24 cellular contexts compared by ENCODE assay signal in genomic region chr6:34334796-34335416, GRCh38. TPM values are rescaled to one million over a fixed set of nuclear protein-coding genes. Genes with fewer than 3 reads are reported as not detected.
DNase-seq lines count a peak whose midpoint lies in the region; TF ChIP-seq lines count a peak whose summit lies in the region.
"Had no signal": no experiment of that assay in that cellular context is flagged by ENCODE, and none has a peak within 500 bp of the region (broad histone marks: within the 10 kb centered on the region; RNA-seq: fewer than 3 reads in every experiment).

No MANE protein-coding gene starts in this region.

- H3K4me3 Mint-ChIP-seq in dendritic cell treated with granulocyte-macrophage colony-stimulating factor and Interleukin-4, amounts not matched to agents 40 ng/mL and 50 ng/mL, for 4 days = no peak overlapping the region
- no peak overlapping the region for H3K4me3 Mint-ChIP-seq in osteocyte (ENCODE audit: unreplicated experiment)
- H3K4me3 Mint-ChIP-seq: activated naive CD8-positive, alpha-beta T cell treated with anti-CD3 and anti-CD28 coated beads, Interleukin-2, amount 50 U/mL, for 24 hours; natural killer cell had no signal

- no peaks in the 10 kb centered on the region for H3K27me3 Mint-ChIP-seq in dendritic cell treated with granulocyte-macrophage colony-stimulating factor and Interleukin-4, amounts not matched to agents 40 ng/mL and 50 ng/mL, for 4 days
- H3K27me3 Mint-ChIP-seq in osteocyte (ENCODE audit: unreplicated experiment) = no peaks in the 10 kb centered on the region
- H3K27me3 Mint-ChIP-seq: activated naive CD8-positive, alpha-beta T cell treated with anti-CD3 and anti-CD28 coated beads, Interleukin-2, amount 50 U/mL, for 24 hours had no signal

- peak overlapping the region; percentile 80 for H3K27ac ChIP-seq in left ventricle myocardium inferior (replicated peaks)
- H3K27ac ChIP-seq in right atrium auricular region = peak overlapping the region in 1 of 2 donors; percentile 68
- H3K27ac ChIP-seq in vagina = no peak overlapping the region
- H3K27ac ChIP-seq: A549, foreskin keratinocyte, stomach had no signal

- H3K4me1 ChIP-seq in left ventricle myocardium inferior (peaks cover 76% of the 10 kb centered on the region), right atrium auricular region (peaks cover 0 to 57% of the 10 kb centered on the region in 2 donors), vagina (peaks cover 33% of the 10 kb centered on the region)

- TF ChIP-seq CTCF in left ventricle myocardium inferior (IDR thresholded peaks at IDR 0.05; ENCODE audit: borderline replicate concordance) (no peak), right atrium auricular region (IDR thresholded peaks at IDR 0.05) (no peak), osteocyte (IDR thresholded peaks at IDR 0.05) (no peak), vagina (IDR thresholded peaks at IDR 0.05) (no peak)

- no peaks in the 10 kb centered on the region for H3K9me3 ChIP-seq in left ventricle myocardium inferior (replicated peaks)
- H3K9me3 ChIP-seq in right atrium auricular region = no peaks in the 10 kb centered on the region
- no peaks in the 10 kb centered on the region for H3K9me3 ChIP-seq in vagina
- H3K9me3 ChIP-seq: A549, stomach had no signal

- intact Hi-C loops in left ventricle myocardium inferior (cut with micrococcal nuclease) (no loop called here), vagina (cut with DNase I) (no loop called here)
- intact Hi-C loops in dendritic cell treated with granulocyte-macrophage colony-stimulating factor and Interleukin-4, amounts not matched to agents 40 ng/mL and 50 ng/mL, for 4 days (cut with micrococcal nuclease) = loop anchor here (5.0 kb wide), 1 partner anchor 37 kb away; no protein-coding TSS in a partner anchor

- H3K27me3 ChIP-seq in left ventricle myocardium inferior (ENCODE audit: low read depth) = no peaks in the 10 kb centered on the region
- no peaks in the 10 kb centered on the region for H3K27me3 ChIP-seq in right atrium auricular region
- no peaks in the 10 kb centered on the region for H3K27me3 ChIP-seq in vagina
- H3K27me3 ChIP-seq: dorsolateral prefrontal cortex, foreskin keratinocyte, stomach had no signal

- peaks cover 42% of the 10 kb centered on the region for H3K36me3 Mint-ChIP-seq in dendritic cell treated with granulocyte-macrophage colony-stimulating factor and Interleukin-4, amounts not matched to agents 40 ng/mL and 50 ng/mL, for 4 days (ENCODE audit: low read depth)
- H3K36me3 Mint-ChIP-seq in osteocyte (ENCODE audit: unreplicated experiment) = peaks cover 13% of the 10 kb centered on the region
- H3K36me3 Mint-ChIP-seq: natural killer cell had no signal

- H3K27ac Mint-ChIP-seq in dendritic cell treated with granulocyte-macrophage colony-stimulating factor and Interleukin-4, amounts not matched to agents 40 ng/mL and 50 ng/mL, for 4 days = peak overlapping the region; percentile 46
- H3K27ac Mint-ChIP-seq in osteocyte (ENCODE audit: unreplicated experiment) = peak overlapping the region; percentile 67
- H3K27ac Mint-ChIP-seq: activated naive CD8-positive, alpha-beta T cell treated with anti-CD3 and anti-CD28 coated beads, Interleukin-2, amount 50 U/mL, for 24 hours; natural killer cell had no signal

- no peak overlapping the region for H3K4me3 ChIP-seq in left ventricle myocardium inferior
- H3K4me3 ChIP-seq in right atrium auricular region = no peak overlapping the region
- no peak overlapping the region for H3K4me3 ChIP-seq in vagina
- H3K4me3 ChIP-seq: A549, dorsolateral prefrontal cortex, smooth muscle cell, stomach had no signal

- DNase-seq in left ventricle myocardium inferior (no peak), right atrium auricular region (ENCODE audit: low spot score) (no peak), osteocyte (ENCODE audit: extremely low spot score, unreplicated experiment) (no peak), vagina (ENCODE audit: extremely low spot score in 2 of 2) (no peak), NCI-H1105 treated with DMSO at 0.1 percent for 48 hours (lab: John Stamatoyannopoulos, UW) (no peak), NCI-H748 (lab: John Stamatoyannopoulos, UW; ENCODE audit: unreplicated experiment) (no peak), mesenteric fat pad (ENCODE audit: low spot score) (no peak)
- DNase-seq: activated CD4-positive, alpha-beta T cell treated with anti-CD3 and anti-CD28 coated beads for 48 hours; activated naive CD8-positive, alpha-beta T cell treated with anti-CD3 and anti-CD28 coated beads, Interleukin-2, amount 50 U/mL, for 24 hours; C1 segment of cervical spinal cord; DMS 273 treated with DMSO at 0.1 percent for 48 hours; dorsolateral prefrontal cortex; foreskin keratinocyte; kidney; natural killer cell; NCI-H1436 treated with DMSO at 0.1 percent for 48 hours; NCI-H2171 treated with DMSO at 0.1 percent for 48 hours; NCI-H69; SHP77; stimulated activated CD4-positive, alpha-beta T cell treated with anti-CD3 and anti-CD28 coated beads, Interleukin-4, amount 100 ng/mL, for 24 hours; stomach had no signal

- H3K36me3 ChIP-seq in left ventricle myocardium inferior = peaks cover 8% of the 10 kb centered on the region
- no peaks in the 10 kb centered on the region for H3K36me3 ChIP-seq in right atrium auricular region
- H3K36me3 ChIP-seq in vagina = no peaks in the 10 kb centered on the region

- H3K4me1 Mint-ChIP-seq in dendritic cell treated with granulocyte-macrophage colony-stimulating factor and Interleukin-4, amounts not matched to agents 40 ng/mL and 50 ng/mL, for 4 days (ENCODE audit: low read depth) = peaks cover 61% of the 10 kb centered on the region
- H3K4me1 Mint-ChIP-seq in osteocyte (ENCODE audit: unreplicated experiment) = peaks cover 33% of the 10 kb centered on the region

- no peak for TF ChIP-seq POLR2A in vagina (IDR thresholded peaks at IDR 0.05)

- no peaks in the 10 kb centered on the region for H3K9me3 Mint-ChIP-seq in dendritic cell treated with granulocyte-macrophage colony-stimulating factor and Interleukin-4, amounts not matched to agents 40 ng/mL and 50 ng/mL, for 4 days
- H3K9me3 Mint-ChIP-seq in osteocyte (ENCODE audit: unreplicated experiment) = no peaks in the 10 kb centered on the region
- H3K9me3 Mint-ChIP-seq: activated naive CD8-positive, alpha-beta T cell treated with anti-CD3 and anti-CD28 coated beads, Interleukin-2, amount 50 U/mL, for 24 hours; natural killer cell had no signal

RNA-seq across cellular contexts. Expression of gene NUDT3, which starts 57.6 kb away (rescaled TPM):
- total RNA-seq in left ventricle myocardium inferior (50.1 TPM), right atrium auricular region (10 to 100 TPM; 47.2 to 53.5 TPM), osteocyte (32.0 and 33.1 TPM in 2 replicates), vagina (27.0 TPM), mesenteric fat pad (32.4 TPM)
